ENCODE assay signal across 8 cellular contexts in genomic region chr17:79400989-79401703, GRCh38.
DNase-seq lines count a peak whose midpoint lies in the region; ATAC-seq and TF ChIP-seq lines count a peak whose summit lies in the region.

No MANE protein-coding gene starts in this region.

- H3K79me2 ChIP-seq in PC-9 (ENCODE audit: low read depth) (no peaks in the 10 kb centered on the region), fibroblast of lung (ENCODE audit: control insufficient read depth, insufficient read depth, low read length) (no peaks in the 10 kb centered on the region)

- intact Hi-C loops in PC-9 (cut with micrococcal nuclease; ENCODE audit: unreplicated experiment), result no loop called here

- no peaks in the 10 kb centered on the region; the same call in 1 of the 2 replicates for H3K4me1 ChIP-seq in HUES48 (ENCODE audit: control insufficient read depth, insufficient read depth, low read length)
- no peaks in the 10 kb centered on the region for H3K4me1 ChIP-seq in PC-9 (replicated peaks; ENCODE audit: insufficient read depth)
- H3K4me1 ChIP-seq in fibroblast of lung (ENCODE audit: control insufficient read depth, extremely low read depth, insufficient read depth, low read length), result no peaks in the 10 kb centered on the region

- H3K9ac ChIP-seq in HUES48 (ENCODE audit: low read depth, low read length) (no peak overlapping the region), fibroblast of lung (ENCODE audit: insufficient read depth, low read length) (no peak overlapping the region)

- H3K9me3 ChIP-seq in HUES48 (ENCODE audit: control insufficient read depth, insufficient read depth, low read length) (no peaks in the 10 kb centered on the region), PC-9 (ENCODE audit: insufficient read depth, low read depth) (no peaks in the 10 kb centered on the region), fibroblast of lung (ENCODE audit: control insufficient read depth, insufficient read depth, low read depth, low read length) (no peaks in the 10 kb centered on the region)

- POLR2A ChIA-PET in PC-9 (lab: Charles Lee; ENCODE audit: unreplicated experiment), result interaction anchor here (0.5 kb wide), 1 partner anchor 17 kb away, joined by 5 read pairs; no protein-coding TSS in a partner anchor
- POLR2A ChIA-PET in naive thymus-derived CD8-positive, alpha-beta T cell (lab: Charles Lee), result no interaction called here

- H3K27me3 ChIP-seq in HUES48 (ENCODE audit: control insufficient read depth, insufficient read depth, low read length), result peaks cover 28% of the 10 kb centered on the region
- H3K27me3 ChIP-seq in PC-9 (ENCODE audit: insufficient read depth, low read depth), result peaks cover 59% of the 10 kb centered on the region
- peaks cover 10% of the 10 kb centered on the region for H3K27me3 ChIP-seq in fibroblast of lung (ENCODE audit: control insufficient read depth, insufficient read depth, low read length)

- BruUV-seq in PC-9 (replicated peaks; lab: Mats Ljungman, UMichigan), result no TSS peak

- peak overlapping the region; percentile 53 for H3K4me3 ChIP-seq in HUES48 (ENCODE audit: low read depth, low read length)
- no peak overlapping the region for H3K4me3 ChIP-seq in PC-9
- peak overlapping the region in 2 of 4 experiments; percentile 35 to 36 for H3K4me3 ChIP-seq in fibroblast of lung (replicated peaks in 1 of 4; ENCODE audit: control extremely low read depth in 1 of 4, insufficient read depth in 1 of 4, low read depth in 3 of 4, low read length in 4 of 4)

- H3K36me3 ChIP-seq in HUES48 (ENCODE audit: control insufficient read depth, insufficient read depth, low read length) (no peaks in the 10 kb centered on the region), PC-9 (ENCODE audit: low read depth) (no peaks in the 10 kb centered on the region), fibroblast of lung (ENCODE audit: control insufficient read depth, insufficient read depth, low read length) (no peaks in the 10 kb centered on the region)

- peak; percentile 50 for DNase-seq in DMS 273 treated with DMSO at 0.1 percent for 48 hours (lab: John Stamatoyannopoulos, UW)
- DNase-seq in PC-9, result peak in 1 of 2 experiments; percentile 57
- peak; percentile 87 for DNase-seq in activated T-cell treated with anti-CD3 and anti-CD28 coated beads, Interleukin-2, amount 50 U/mL, for 48 hours
- peak; percentile 38 to 43 for DNase-seq in fibroblast of lung (ENCODE audit: low read depth in 2 of 2)
- DNase-seq in naive thymus-derived CD8-positive, alpha-beta T cell, result peak; percentile 56 to 79 (median 72)
- DNase-seq in stimulated activated naive CD4-positive, alpha-beta T cell (lab: John Stamatoyannopoulos, UW), result peak; percentile 28 to 78 (median 66)

- peaks cover 12 to 16% (median 13%) of the 10 kb centered on the region in 4 donors for H3K4me1 Mint-ChIP-seq in naive thymus-derived CD8-positive, alpha-beta T cell

- H3F3A ChIP-seq in PC-9 (ENCODE audit: insufficient read depth, low read depth), result no peaks in the 10 kb centered on the region

- no peaks in the 10 kb centered on the region for H3K9me3 Mint-ChIP-seq in naive thymus-derived CD8-positive, alpha-beta T cell

- no peaks in the 10 kb centered on the region for H3K36me3 Mint-ChIP-seq in naive thymus-derived CD8-positive, alpha-beta T cell

- H3K27ac Mint-ChIP-seq in naive thymus-derived CD8-positive, alpha-beta T cell, result peak overlapping the region in 6 of 10 donors; percentile 5 to 69 (median 32)

- H2AFZ ChIP-seq in PC-9 (no peak overlapping the region), fibroblast of lung (ENCODE audit: low read length) (no peak overlapping the region)

- peaks cover 22 to 73% (median 44%) of the 10 kb centered on the region in 5 donors for H3K27me3 Mint-ChIP-seq in naive thymus-derived CD8-positive, alpha-beta T cell

- no peaks in the 10 kb centered on the region for H3K9me2 ChIP-seq in PC-9 (ENCODE audit: insufficient read depth)

- CTCF ChIA-PET in PC-9 (lab: Charles Lee), result interaction anchor here (0.6 to 0.7 kb wide), 4 partner anchors 158 to 319 kb away, joined by 3 to 13 read pairs (median 7); no protein-coding TSS in a partner anchor

- no peaks in the 10 kb centered on the region for H4K20me1 ChIP-seq in PC-9 (ENCODE audit: insufficient read depth)
- no peaks in the 10 kb centered on the region for H4K20me1 ChIP-seq in fibroblast of lung (ENCODE audit: control insufficient read depth, extremely low read depth, insufficient read depth, low read length)

- TF ChIP-seq CTCF in PC-9 (conservative IDR thresholded peaks at IDR 0.05), result peak; percentile 72
- TF ChIP-seq CTCF in fibroblast of lung (conservative IDR thresholded peaks at IDR 0.05 in 1 of 2, IDR thresholded peaks at IDR 0.05 in 1 of 2; ENCODE audit: low read depth in 1 of 2, low read length in 2 of 2), result peak; percentile 89 to 91

- ATAC-seq in naive thymus-derived CD8-positive, alpha-beta T cell, result peak; percentile 93 to 96
- ATAC-seq in GM21447 (IDR thresholded peaks at IDR 0.05; ENCODE audit: unreplicated experiment), result no peak

- H3K27ac ChIP-seq in HUES48 (ENCODE audit: low read depth, low read length) (no peak overlapping the region), PC-9 (no peak overlapping the region), fibroblast of lung (ENCODE audit: insufficient read depth, low read length) (no peak overlapping the region)

- peak overlapping the region; percentile 74 to 88 (median 82) for H3K4me3 Mint-ChIP-seq in naive thymus-derived CD8-positive, alpha-beta T cell

- H3K4me2 ChIP-seq in PC-9 (no peak overlapping the region), fibroblast of lung (ENCODE audit: extremely low read depth, insufficient read depth, low read length) (peak overlapping the region; percentile 75)
